ENCODE assay signal across 24 cellular contexts in the genomic region with DNA sequence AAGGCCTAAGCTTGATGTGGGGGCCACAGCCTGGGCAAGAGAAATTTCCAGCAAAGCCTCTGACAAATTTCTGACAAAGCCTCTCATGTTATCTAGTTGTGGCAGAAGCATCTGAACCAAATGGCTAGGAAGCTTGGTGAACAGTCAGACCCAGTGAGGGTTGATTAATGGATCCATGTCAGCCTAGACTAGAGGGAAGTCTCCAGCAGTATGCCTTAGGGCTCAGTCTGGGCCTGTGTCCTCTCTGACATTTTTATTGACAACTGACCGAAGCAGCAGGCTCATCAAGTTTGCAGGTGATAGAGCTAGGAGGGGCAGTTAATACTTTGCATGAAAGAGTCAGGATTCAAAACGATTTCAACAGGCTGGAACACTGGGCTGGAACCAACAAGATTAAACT.
"Had no signal": no experiment of that assay in that cellular context is flagged by ENCODE, and none has a peak within 500 bp of the region (broad histone marks: within the 10 kb centered on the region; RNA-seq: fewer than 3 reads in every experiment).

No MANE protein-coding gene starts in this region.

- H3K36me3 ChIP-seq: adrenal gland had no signal

- H3K9me3 Mint-ChIP-seq: activated B cell treated with CpG ODN at 0.5 μM for 24 hours; activated CD4-positive, alpha-beta T cell treated with anti-CD3 and anti-CD28 coated beads, Interleukin-2, amount 10 ng/mL, durations not matched to agents 24 days and 14 days; activated naive CD4-positive, alpha-beta T cell treated with anti-CD3 and anti-CD28 coated beads for 36 hours; activated naive CD8-positive, alpha-beta T cell treated with anti-CD3 and anti-CD28 coated beads, Interleukin-2, amount 10 ng/mL, durations not matched to agents 7 days and 5 days; activated T-cell treated with anti-CD3 and anti-CD28 coated beads, Interleukin-2, amount 50 U/mL, for 4 hours; T-cell had no signal

- H3K4me3 Mint-ChIP-seq: activated B cell treated with CpG ODN at 0.5 μM for 24 hours; activated CD8-positive, alpha-beta memory T cell treated with anti-CD3 and anti-CD28 coated beads, Interleukin-2, amount 10 ng/mL, durations not matched to agents 7 days and 5 days; activated naive CD4-positive, alpha-beta T cell treated with anti-CD3 and anti-CD28 coated beads for 36 hours; activated naive CD8-positive, alpha-beta T cell treated with anti-CD3 and anti-CD28 coated beads, Interleukin-2, amount 10 ng/mL, durations not matched to agents 7 days and 5 days had no signal

- DNase-seq: activated B cell treated with CpG ODN at 0.5 μM for 24 hours; activated CD4-positive, alpha-beta T cell treated with anti-CD3 and anti-CD28 coated beads for 1 hour; activated CD4-positive, alpha-beta T cell treated with anti-CD3 and anti-CD28 coated beads, Interleukin-2, amount 10 ng/mL, durations not matched to agents 24 days and 14 days; activated CD4-positive, alpha-beta T cell treated with anti-CD3 and anti-CD28 coated beads, Interleukin-2, amount 50 U/mL, for 48 hours; activated CD8-positive, alpha-beta memory T cell treated with anti-CD3 and anti-CD28 coated beads, Interleukin-2, amount 10 ng/mL, durations not matched to agents 7 days and 5 days; activated gamma-delta T cell; activated naive CD4-positive, alpha-beta T cell treated with anti-CD3 and anti-CD28 coated beads for 36 hours; activated naive CD8-positive, alpha-beta T cell treated with anti-CD3 and anti-CD28 coated beads, Interleukin-2, amount 10 ng/mL, durations not matched to agents 7 days and 5 days; activated T-cell treated with anti-CD3 and anti-CD28 coated beads, Interleukin-2, amount 50 U/mL, for 4 hours; adrenal gland; anterior cingulate cortex; caudate nucleus; Kasumi-1; NCI-H1105 treated with DMSO at 0.1 percent for 48 hours; NCI-H146; NCI-H187 treated with DMSO at 0.1 percent for 48 hours; NCI-H2171; NCI-H2227 treated with DMSO at 0.1 percent for 48 hours; NCI-H69; PC-9; T-cell; T-helper 2 cell; T1000 had no signal

- H3K27ac Mint-ChIP-seq: activated B cell treated with CpG ODN at 0.5 μM for 24 hours; activated CD4-positive, alpha-beta T cell treated with anti-CD3 and anti-CD28 coated beads, Interleukin-2, amount 10 ng/mL, durations not matched to agents 24 days and 14 days; activated CD8-positive, alpha-beta memory T cell treated with anti-CD3 and anti-CD28 coated beads, Interleukin-2, amount 10 ng/mL, durations not matched to agents 7 days and 5 days; activated naive CD4-positive, alpha-beta T cell treated with anti-CD3 and anti-CD28 coated beads for 36 hours; activated naive CD8-positive, alpha-beta T cell treated with anti-CD3 and anti-CD28 coated beads, Interleukin-2, amount 10 ng/mL, durations not matched to agents 7 days and 5 days; T-cell had no signal

- H3K27ac ChIP-seq: adrenal gland, PC-9, SK-N-MC had no signal

- H3K4me3 ChIP-seq: adrenal gland, PC-9, SK-N-MC had no signal

- H3K9me3 ChIP-seq: adrenal gland had no signal

- ATAC-seq: activated CD8-positive, alpha-beta memory T cell treated with anti-CD3 and anti-CD28 coated beads, Interleukin-2, amount 10 ng/mL, durations not matched to agents 7 days and 5 days; activated T-cell treated with anti-CD3 and anti-CD28 coated beads, Interleukin-2, amount 50 U/mL, for 4 hours; T-cell had no signal
